8 cellular contexts compared by ENCODE assay signal in genomic region chrX:47217121-47217851, GRCh38. TPM values are rescaled to one million over a fixed set of nuclear protein-coding genes. Genes with fewer than 3 reads are reported as not detected.
DNase-seq lines count a peak whose midpoint lies in the region; ATAC-seq and TF ChIP-seq lines count a peak whose summit lies in the region.

No MANE protein-coding gene starts in this region.

- H3K4me3 ChIP-seq in GM12865 (ENCODE audit: low read depth, low read length) (peak overlapping the region; percentile 47), adipocyte (ENCODE audit: low read length) (peak overlapping the region; percentile 89)

- peaks cover 26% of the 10 kb centered on the region for H3K4me1 ChIP-seq in adipocyte (ENCODE audit: control insufficient read depth, insufficient read depth, low read length)

- no peaks in the 10 kb centered on the region for H3K27me3 ChIP-seq in adipocyte (replicated peaks; ENCODE audit: control insufficient read depth, insufficient read depth, low read length)

- peak; percentile 4 for ATAC-seq in left ventricle myocardium superior
- ATAC-seq in sciatic nerve, result peak; percentile 11
- no peak for ATAC-seq in HG03442 (IDR thresholded peaks at IDR 0.05; ENCODE audit: unreplicated experiment)
- ATAC-seq in HG03457 (IDR thresholded peaks at IDR 0.05; ENCODE audit: unreplicated experiment), result no peak

- H3K9me3 ChIP-seq in adipocyte (ENCODE audit: control insufficient read depth, low read length), result no peaks in the 10 kb centered on the region

- TF ChIP-seq CTCF in GM12865 (IDR thresholded peaks at IDR 0.05; ENCODE audit: insufficient read depth, low read depth, low read length, missing control alignments), result no peak

- no peak for DNase-seq in GM12865 (ENCODE audit: low read depth)
- DNase-seq in NCI-H526 treated with DMSO at 0.1 percent for 48 hours (lab: John Stamatoyannopoulos, UW), result peak; percentile 39
- peak; percentile 53 for DNase-seq in adipocyte (ENCODE audit: low read depth)
- peak; percentile 40 for DNase-seq in left ventricle myocardium superior
- no peak for DNase-seq in sciatic nerve (ENCODE audit: low spot score)
- DNase-seq in GOT3 (lab: John Stamatoyannopoulos, UW), result no peak

- intact Hi-C loops in left ventricle myocardium superior (cut with micrococcal nuclease), result no loop called here
- intact Hi-C loops in sciatic nerve (cut with DNase I), result no loop called here

- peaks cover 44% of the 10 kb centered on the region for H3K36me3 ChIP-seq in adipocyte (ENCODE audit: control insufficient read depth, insufficient read depth, low read length, severe bottlenecking)

- peak overlapping the region; percentile 77 for H3K9ac ChIP-seq in adipocyte (ENCODE audit: low read length)

RNA-seq across cellular contexts. Expression of gene CDK16, which starts 1.2 kb away (rescaled TPM):
- total RNA-seq in left ventricle myocardium superior (155 TPM), sciatic nerve (55.9 TPM)

RNA-seq across cellular contexts. Expression of gene USP11, which starts 15.5 kb away (rescaled TPM):
- total RNA-seq in left ventricle myocardium superior (31.4 TPM), sciatic nerve (81.0 TPM)

RNA-seq across cellular contexts. Expression of gene UBA1, which starts 23.7 kb away (rescaled TPM):
- total RNA-seq in left ventricle myocardium superior, result 100 TPM
- 165 TPM for total RNA-seq in sciatic nerve

Comparison
In these comparisons a context has a peak if more than half of its experiments do, and no peak if none do; other contexts are left out.
1. DNase-seq: peak in NCI-H526 treated with DMSO at 0.1 percent for 48 hours (single experiment), adipocyte (single experiment) and left ventricle myocardium superior (single experiment); none in GM12865 (single experiment), sciatic nerve (single experiment) and GOT3 (single experiment).
2. ATAC-seq: peak in left ventricle myocardium superior (single experiment) and sciatic nerve (single experiment); none in HG03442 (single experiment) and HG03457 (single experiment).